In genomic region chr5:60829490-60830266, GRCh38 we compare ENCODE assay signal across 19 cellular contexts. TPM values are rescaled to one million over a fixed set of nuclear protein-coding genes. Genes with fewer than 3 reads are reported as not detected.
DNase-seq lines count a peak whose midpoint lies in the region; ATAC-seq, FAIRE-seq and TF ChIP-seq lines count a peak whose summit lies in the region.
"Had no signal": no experiment of that assay in that cellular context is flagged by ENCODE, and none has a peak within 500 bp of the region (broad histone marks: within the 10 kb centered on the region; RNA-seq: fewer than 3 reads in every experiment).

No MANE protein-coding gene starts in this region.

- H3K4me3 ChIP-seq in SK-N-SH (ENCODE audit: low read depth in 2 of 2, low read length in 1 of 2) (no peak overlapping the region), K562 (no peak overlapping the region), smooth muscle cell (no peak overlapping the region)
- H3K4me3 ChIP-seq: coronary artery, esophagus muscularis mucosa, heart right ventricle, SK-N-MC had no signal

- no peak for TF ChIP-seq EP300 in SK-N-SH (IDR thresholded peaks at IDR 0.05; ENCODE audit: borderline replicate concordance in 1 of 2, low read depth in 1 of 2, low read length in 1 of 2)
- TF ChIP-seq EP300 in K562 (IDR thresholded peaks at IDR 0.05; ENCODE audit: low read length): no peak

- no peaks in the 10 kb centered on the region for H3K9me3 ChIP-seq in SK-N-SH
- H3K9me3 ChIP-seq in K562 (replicated peaks; ENCODE audit: control insufficient read depth, insufficient read depth, low read depth, low read length): no peaks in the 10 kb centered on the region
- no peaks in the 10 kb centered on the region for H3K9me3 ChIP-seq in smooth muscle cell (replicated peaks; ENCODE audit: low read depth)
- H3K9me3 ChIP-seq: esophagus muscularis mucosa, heart right ventricle had no signal

- DNase-seq in SK-N-SH (no peak), GM19239 (ENCODE audit: insufficient read length, low spot score) (no peak), NCI-H2029 (lab: John Stamatoyannopoulos, UW) (peak; percentile 65), K562 (ENCODE audit: extremely low read depth in 1 of 4, low spot score in 3 of 4) (no peak), Calu3 (no peak), RCC 7860 (ENCODE audit: low spot score) (no peak), smooth muscle cell (lab: John Stamatoyannopoulos, UW; ENCODE audit: unreplicated experiment) (no peak)
- DNase-seq: anterior cingulate cortex, heart right ventricle, kidney, small intestine, WERI-Rb-1 had no signal

- H3K27me3 Mint-ChIP-seq in Calu3 (ENCODE audit: unreplicated experiment): no peaks in the 10 kb centered on the region

- FAIRE-seq in GM19239 (lab: Jason Lieb, UNC): peak; percentile 18
- FAIRE-seq in K562 (lab: Jason Lieb, UNC): no peak
- no peak for FAIRE-seq in RCC 7860 (lab: Jason Lieb, UNC)
- FAIRE-seq: H1, small intestine had no signal

- intact Hi-C loops in K562 (cut with micrococcal nuclease) (no loop called here), Calu3 (cut with micrococcal nuclease; ENCODE audit: unreplicated experiment) (no loop called here)

- H3K27me3 ChIP-seq in SK-N-SH (ENCODE audit: insufficient read depth) (no peaks in the 10 kb centered on the region; the same call in 1 of the 2 replicates), K562 (ENCODE audit: control insufficient read depth in 2 of 2, insufficient read depth in 2 of 2, low read length in 2 of 2) (no peaks in the 10 kb centered on the region), smooth muscle cell (ENCODE audit: low read depth) (no peaks in the 10 kb centered on the region)
- H3K27me3 ChIP-seq: esophagus muscularis mucosa, heart right ventricle had no signal

- H3K27ac Mint-ChIP-seq in Calu3 (ENCODE audit: unreplicated experiment): no peak overlapping the region

- POLR2A ChIA-PET in SK-N-SH (lab: Yijun Ruan, JAX) (no interaction called here), K562 (lab: Yijun Ruan, JAX) (interaction anchor here (0.6 to 1.3 kb wide), 3 partner anchors 9 to 15 kb away, joined by 3 read pairs; no protein-coding TSS in a partner anchor)

- in situ Hi-C loops in K562 (cut with MboI): no loop called here

- H3K9me2 ChIP-seq in SK-N-SH: no peaks in the 10 kb centered on the region

- H3K79me2 ChIP-seq in SK-N-SH (ENCODE audit: insufficient read depth) (no peaks in the 10 kb centered on the region), K562 (ENCODE audit: control insufficient read depth, insufficient read depth, low read length) (no peaks in the 10 kb centered on the region), smooth muscle cell (ENCODE audit: low read depth) (no peaks in the 10 kb centered on the region)

- TF ChIP-seq RAD21 in SK-N-SH (IDR thresholded peaks at IDR 0.05; ENCODE audit: low read length) (no peak), K562 (CRISPR knock-in tag; conservative IDR thresholded peaks at IDR 0.05 in 1 of 2, IDR thresholded peaks at IDR 0.05 in 1 of 2) (no peak)

- CTCF ChIA-PET in SK-N-SH (lab: Yijun Ruan, JAX) (no interaction called here), K562 (lab: Yijun Ruan, JAX; ENCODE audit: low intra/inter-chr PET ratio) (no interaction called here), Calu3 (lab: Charles Lee) (no interaction called here)

- H3F3A ChIP-seq in SK-N-SH (replicated peaks; ENCODE audit: insufficient read depth) (no peaks in the 10 kb centered on the region), smooth muscle cell (ENCODE audit: low read depth) (no peaks in the 10 kb centered on the region)

- H3K27ac ChIP-seq in SK-N-SH (ENCODE audit: low read depth in 2 of 2, low read length in 1 of 2) (no peak overlapping the region), K562 (ENCODE audit: extremely low read depth, low read depth, low read length) (no peak overlapping the region), smooth muscle cell (ENCODE audit: low read depth) (no peak overlapping the region)
- H3K27ac ChIP-seq: coronary artery, esophagus muscularis mucosa, heart right ventricle, HL-60, parathyroid adenoma, SK-N-MC, WERI-Rb-1 had no signal

- H3K36me3 ChIP-seq in SK-N-SH (replicated peaks in 1 of 2; ENCODE audit: control insufficient read depth in 1 of 2, insufficient read depth in 2 of 2, low read length in 1 of 2): no peaks in the 10 kb centered on the region
- no peaks in the 10 kb centered on the region for H3K36me3 ChIP-seq in K562 (ENCODE audit: control insufficient read depth, insufficient read depth, low read length)
- no peaks in the 10 kb centered on the region for H3K36me3 ChIP-seq in smooth muscle cell (ENCODE audit: low read depth)
- H3K36me3 ChIP-seq: esophagus muscularis mucosa, heart right ventricle, WERI-Rb-1 had no signal

- 34% methylated on average over 2 of the region's 2 CpGs for WGBS in SK-N-SH (ENCODE audit: low lambda C conversion rate)
- WGBS in K562 (ENCODE audit: insufficient coverage, low coverage, missing lambda C conversion rate): 13% methylated on average over 2 of the region's 2 CpGs
- 78% methylated on average over 2 of the region's 2 CpGs for WGBS in smooth muscle cell (ENCODE audit: low lambda C conversion rate)

- no peaks in the 10 kb centered on the region for H3K9me1 ChIP-seq in K562 (ENCODE audit: control insufficient read depth, insufficient read depth, low read length)

- H3K4me2 ChIP-seq in SK-N-SH (no peak overlapping the region), K562 (ENCODE audit: insufficient read depth, low read length) (no peak overlapping the region), smooth muscle cell (no peak overlapping the region)

- no TSS peak for BruUV-seq in K562 (replicated peaks; lab: Mats Ljungman, UMichigan)
- no TSS peak for BruUV-seq in Calu3 (replicated peaks; lab: Mats Ljungman, UMichigan)

- TF ChIP-seq POLR2A in K562 (conservative IDR thresholded peaks at IDR 0.05): no peak

- H3K9ac ChIP-seq in SK-N-SH (no peak overlapping the region), K562 (ENCODE audit: insufficient read depth in 1 of 2, low read depth in 2 of 2, low read length in 2 of 2) (no peak overlapping the region), smooth muscle cell (ENCODE audit: low read depth) (no peak overlapping the region)
- H3K9ac ChIP-seq: parathyroid adenoma had no signal

- no peak overlapping the region for H2AFZ ChIP-seq in SK-N-SH (ENCODE audit: low read depth)
- H2AFZ ChIP-seq in K562 (ENCODE audit: low read depth, low read length): no peak overlapping the region
- H2AFZ ChIP-seq in smooth muscle cell (ENCODE audit: low read depth): no peak overlapping the region
- H2AFZ ChIP-seq: parathyroid adenoma had no signal

- H3K9me3 Mint-ChIP-seq in Calu3 (ENCODE audit: low read depth, unreplicated experiment): no peaks in the 10 kb centered on the region

- H3K4me1 ChIP-seq in SK-N-SH (ENCODE audit: control insufficient read depth in 1 of 2, insufficient read depth in 2 of 2, low read depth in 1 of 2, low read length in 1 of 2) (no peaks in the 10 kb centered on the region), K562 (replicated peaks in 1 of 2; ENCODE audit: control insufficient read depth in 2 of 2, insufficient read depth in 2 of 2, low read length in 2 of 2) (no peaks in the 10 kb centered on the region), smooth muscle cell (ENCODE audit: low read depth) (no peaks in the 10 kb centered on the region)
- H3K4me1 ChIP-seq: esophagus muscularis mucosa, heart right ventricle had no signal

- no peak for ATAC-seq in SK-N-SH treated with all-trans-retinoic acid at 6 μM for 48 hours
- ATAC-seq in K562: no peak
- ATAC-seq: heart right ventricle had no signal

- H3K4me1 Mint-ChIP-seq in Calu3 (ENCODE audit: low read depth, unreplicated experiment): peaks cover 24% of the 10 kb centered on the region

- no peak overlapping the region for H3K4me3 Mint-ChIP-seq in Calu3 (ENCODE audit: low read depth, unreplicated experiment)

- no peaks in the 10 kb centered on the region for H4K20me1 ChIP-seq in SK-N-SH (ENCODE audit: insufficient read depth)
- H4K20me1 ChIP-seq in K562 (replicated peaks; ENCODE audit: control insufficient read depth, insufficient read depth, low read length): no peaks in the 10 kb centered on the region
- H4K20me1 ChIP-seq in smooth muscle cell (ENCODE audit: low read depth): no peaks in the 10 kb centered on the region

- TF ChIP-seq CTCF in SK-N-SH (IDR thresholded peaks at IDR 0.05): no peak
- TF ChIP-seq CTCF in K562 (IDR thresholded peaks at IDR 0.05 in 2 of 3, conservative IDR thresholded peaks at IDR 0.05 in 1 of 3; ENCODE audit: insufficient read depth in 2 of 3, low read depth in 1 of 3, low read length in 3 of 3): no peak
- TF ChIP-seq CTCF in Calu3 (IDR thresholded peaks at IDR 0.05; ENCODE audit: unreplicated experiment): no peak
- TF ChIP-seq CTCF in smooth muscle cell (IDR thresholded peaks at IDR 0.05; ENCODE audit: borderline replicate concordance, insufficient read depth, poor library complexity, severe bottlenecking): no peak

- H3K36me3 Mint-ChIP-seq in Calu3 (ENCODE audit: insufficient read depth, unreplicated experiment): no peaks in the 10 kb centered on the region

TF ChIP-seq in SK-N-SH treated with all-trans-retinoic acid at 6 μM for 48 hours, 23 proteins besides CTCF, POLR2A, EP300 and RAD21 (continues in another document):
- TF ChIP-seq ISL1 (CRISPR knock-in tag; IDR thresholded peaks at IDR 0.05): peak; percentile 76

TF ChIP-seq in K562, 482 proteins besides CTCF, POLR2A, EP300 and RAD21 (continues in another document):
- TF ChIP-seq NR2C2 (CRISPR knock-in tag; IDR thresholded peaks at IDR 0.05) (no peak), NR2C2 (tag; IDR thresholded peaks at IDR 0.05) (no peak)

RNA-seq across cellular contexts. Expression of gene ELOVL7, which starts 14.4 kb away (rescaled TPM):
- 0.05 and 0.07 TPM in 2 replicates for polyA plus RNA-seq in SK-N-SH (2012; rRNA removed)
- 0.03 and 0.08 TPM in 2 replicates for polyA plus RNA-seq in SK-N-SH (2012; cell fraction: cytosol; rRNA removed)
- 0.04 and 0.13 TPM in 2 replicates for polyA plus RNA-seq in SK-N-SH (2012; cell fraction: nucleus; rRNA removed)
- 3.7 and 5.9 TPM in 2 replicates for total RNA-seq in K562 (2011; cell fraction: chromatin; rRNA removed; ENCODE audit: low replicate concordance)
- total RNA-seq in K562 (2011; cell fraction: nucleolus; rRNA removed): 1.3 and 3.4 TPM in 2 replicates
- 4.6 and 7.0 TPM in 2 replicates for total RNA-seq in K562 (2011; cell fraction: nucleoplasm; rRNA removed)
- total RNA-seq in K562 (2014; rRNA removed): 4.5 and 5.8 TPM in 2 replicates
- 12.3 and 15.0 TPM in 2 replicates for total RNA-seq in K562 (2014; rRNA removed; fragmentation: Illumina TruSeq; extraction: Trizol)
- 6.7 and 8.2 TPM in 2 replicates for total RNA-seq in K562 (2015; rRNA removed; fragmentation: Illumina TruSeq; extraction: Trizol)
- 9.4 and 11.6 TPM in 2 replicates for total RNA-seq in K562 (2021)
- polyA plus RNA-seq in K562 (2011; rRNA removed): 6.7 and 26.7 TPM in 2 replicates
- 1.6 and 15.0 TPM in 2 replicates for polyA plus RNA-seq in K562 (2011; cell fraction: cytosol; rRNA removed)
- polyA plus RNA-seq in K562 (2011; cell fraction: nucleus; rRNA removed): 2.0 and 14.5 TPM in 2 replicates
- polyA plus RNA-seq in K562 (2012): 6.4 and 13.8 TPM in 2 replicates
- 11.3 and 11.4 TPM in 2 replicates for polyA plus RNA-seq in K562 (2014; fragmentation: Illumina TruSeq; extraction: Trizol)
- polyA plus RNA-seq in K562 (2014; fragmentation: Nextera tagmentation; extraction: Ambion mirVana): 1 to 10 TPM; 4.6 to 5.6 TPM
- 6.9 and 8.9 TPM in 2 replicates for polyA plus RNA-seq in K562 (2014; rRNA removed)
- polyA minus RNA-seq in K562 (2011; rRNA and poly(A)+ RNA removed): 6.7 and 30.9 TPM in 2 replicates
- 4.1 and 12.1 TPM in 2 replicates for polyA minus RNA-seq in K562 (2011; cell fraction: cytosol; rRNA and poly(A)+ RNA removed)
- 0.81 and 6.9 TPM in 2 replicates for polyA minus RNA-seq in K562 (2011; cell fraction: nucleus; rRNA and poly(A)+ RNA removed)
- total RNA-seq in Calu3 (2022): 40.5 and 42.7 TPM in 2 replicates
- 3.6 and 5.0 TPM in 2 replicates for total RNA-seq in smooth muscle cell
- 1.0 and 1.3 TPM in 2 replicates for polyA plus RNA-seq in smooth muscle cell
